ENCODE assay signal across 1 cellular context in the genomic region with DNA sequence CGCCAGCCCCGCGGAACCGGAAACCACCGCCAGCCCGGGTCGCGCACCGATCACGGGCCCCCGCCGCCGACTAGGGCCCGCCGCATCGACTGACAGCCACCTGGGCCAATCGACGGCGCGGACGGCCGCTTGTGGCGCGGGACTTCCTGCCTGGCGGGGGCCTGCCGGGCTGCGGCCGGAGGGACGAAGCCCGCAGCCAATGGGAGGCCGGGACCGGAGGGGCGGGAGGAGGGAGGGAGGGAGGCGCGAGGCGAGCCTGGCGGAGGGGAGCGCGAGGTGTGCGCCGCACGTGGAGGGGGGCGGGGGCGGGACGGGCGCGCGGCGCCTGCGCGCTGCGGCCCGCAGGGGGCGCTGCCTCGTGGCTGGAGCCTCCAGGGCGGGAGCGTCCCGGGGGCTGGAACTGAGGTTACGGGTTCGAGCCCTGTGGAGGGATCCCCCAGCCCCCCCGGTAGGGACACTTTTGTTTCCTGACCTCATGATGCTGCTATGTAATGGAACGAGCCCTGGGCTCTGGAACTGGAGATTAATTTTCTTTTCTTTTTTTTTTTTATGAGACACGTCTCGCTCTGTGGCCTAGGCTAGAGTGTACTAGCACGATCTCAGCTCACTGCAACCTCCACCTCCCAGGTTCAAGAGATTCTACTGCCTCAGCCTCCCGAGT.
TF ChIP-seq lines count a peak whose summit lies in the region.

A gene with protein sequence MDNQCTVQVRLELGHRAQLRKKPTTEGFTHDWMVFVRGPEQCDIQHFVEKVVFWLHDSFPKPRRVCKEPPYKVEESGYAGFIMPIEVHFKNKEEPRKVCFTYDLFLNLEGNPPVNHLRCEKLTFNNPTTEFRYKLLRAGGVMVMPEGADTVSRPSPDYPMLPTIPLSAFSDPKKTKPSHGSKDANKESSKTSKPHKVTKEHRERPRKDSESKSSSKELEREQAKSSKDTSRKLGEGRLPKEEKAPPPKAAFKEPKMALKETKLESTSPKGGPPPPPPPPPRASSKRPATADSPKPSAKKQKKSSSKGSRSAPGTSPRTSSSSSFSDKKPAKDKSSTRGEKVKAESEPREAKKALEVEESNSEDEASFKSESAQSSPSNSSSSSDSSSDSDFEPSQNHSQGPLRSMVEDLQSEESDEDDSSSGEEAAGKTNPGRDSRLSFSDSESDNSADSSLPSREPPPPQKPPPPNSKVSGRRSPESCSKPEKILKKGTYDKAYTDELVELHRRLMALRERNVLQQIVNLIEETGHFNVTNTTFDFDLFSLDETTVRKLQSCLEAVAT (minus strand): TSS at position 45 of the 661 bp plus-strand sequence. CDS start 191 bp downstream, outside the sequence.

TF ChIP-seq in A549, 52 proteins besides CTCF, POLR2A, EP300 and RAD21 (continued from another document):
- TF ChIP-seq, protein P1, sequence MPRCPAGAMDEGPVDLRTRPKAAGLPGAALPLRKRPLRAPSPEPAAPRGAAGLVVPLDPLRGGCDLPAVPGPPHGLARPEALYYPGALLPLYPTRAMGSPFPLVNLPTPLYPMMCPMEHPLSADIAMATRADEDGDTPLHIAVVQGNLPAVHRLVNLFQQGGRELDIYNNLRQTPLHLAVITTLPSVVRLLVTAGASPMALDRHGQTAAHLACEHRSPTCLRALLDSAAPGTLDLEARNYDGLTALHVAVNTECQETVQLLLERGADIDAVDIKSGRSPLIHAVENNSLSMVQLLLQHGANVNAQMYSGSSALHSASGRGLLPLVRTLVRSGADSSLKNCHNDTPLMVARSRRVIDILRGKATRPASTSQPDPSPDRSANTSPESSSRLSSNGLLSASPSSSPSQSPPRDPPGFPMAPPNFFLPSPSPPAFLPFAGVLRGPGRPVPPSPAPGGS (IDR thresholded peaks at IDR 0.05), result 0 out of 3 replicates have a peak, but pooled peaks have one; percentile 30
- TF ChIP-seq JUN (IDR thresholded peaks at IDR 0.05), result peak in 1 of 2 experiments; percentile 56; a peak in 1 of 5 replicates
- TF ChIP-seq HMGXB4 (CRISPR knock-in tag; IDR thresholded peaks at IDR 0.05; ENCODE audit: borderline replicate concordance), result no peak
- 0 out of 2 replicates have a peak, but pooled peaks have one; percentile 8 for TF ChIP-seq KDM1A (IDR thresholded peaks at IDR 0.05; ENCODE audit: low read depth)
